In the genomic region with DNA sequence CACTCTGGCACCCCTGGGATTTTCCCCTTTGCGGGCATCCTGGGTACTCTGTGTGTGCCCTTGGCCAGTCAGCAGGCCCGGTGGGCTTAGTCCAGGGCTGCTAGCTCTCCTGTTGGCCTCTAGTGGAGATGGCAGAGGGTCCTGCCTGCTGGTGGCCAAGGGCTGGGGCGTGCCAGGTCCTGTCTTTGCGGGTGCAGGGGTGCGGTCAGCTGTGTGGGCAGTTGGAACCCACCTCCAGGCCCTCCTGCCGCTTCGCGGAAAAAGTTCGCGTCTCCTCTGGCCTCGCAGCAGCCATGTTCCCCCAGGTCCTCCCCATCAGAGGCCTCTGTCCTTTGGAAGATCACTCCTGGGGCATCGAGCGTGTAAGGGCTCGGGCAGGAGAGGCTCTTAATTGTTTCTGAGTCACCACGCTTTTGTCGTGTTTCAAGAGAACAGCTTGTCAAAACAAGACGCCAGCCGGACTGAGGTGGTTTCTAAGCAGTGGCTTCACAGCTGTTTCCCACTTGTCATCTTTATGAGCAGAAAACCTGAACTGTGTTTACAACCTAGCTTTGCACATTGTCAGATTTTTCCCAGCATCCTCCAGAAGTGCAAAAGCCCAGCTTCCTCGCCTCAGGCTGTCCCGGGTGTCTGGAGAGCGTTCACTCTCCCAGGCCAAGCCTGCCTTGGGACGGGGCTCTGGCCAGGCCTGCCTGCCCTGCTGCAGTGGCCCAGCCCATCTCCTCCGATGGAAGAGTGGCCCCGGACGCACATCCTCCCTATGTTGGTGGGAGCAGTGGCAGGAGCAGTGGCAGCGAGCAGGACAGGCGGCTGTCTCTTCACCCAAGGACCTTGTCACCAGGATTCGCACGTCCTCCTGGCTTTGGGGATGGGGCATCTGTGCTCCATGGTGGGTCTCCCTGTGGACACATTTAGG, we compare ENCODE assay signal across 1 cellular context.
TF ChIP-seq lines count a peak whose summit lies in the region.

No MANE protein-coding gene starts in this region.

TF ChIP-seq in K562, 482 proteins besides CTCF, POLR2A, EP300 and RAD21:
- peak; percentile 47; the same call in 1 of the 2 replicates for TF ChIP-seq RBFOX2 (IDR thresholded peaks at IDR 0.05; ENCODE audit: low read depth, low read length)
- TF ChIP-seq GTF2E2 (tag; IDR thresholded peaks at IDR 0.05), result no peak
- TF ChIP-seq, protein P1, sequence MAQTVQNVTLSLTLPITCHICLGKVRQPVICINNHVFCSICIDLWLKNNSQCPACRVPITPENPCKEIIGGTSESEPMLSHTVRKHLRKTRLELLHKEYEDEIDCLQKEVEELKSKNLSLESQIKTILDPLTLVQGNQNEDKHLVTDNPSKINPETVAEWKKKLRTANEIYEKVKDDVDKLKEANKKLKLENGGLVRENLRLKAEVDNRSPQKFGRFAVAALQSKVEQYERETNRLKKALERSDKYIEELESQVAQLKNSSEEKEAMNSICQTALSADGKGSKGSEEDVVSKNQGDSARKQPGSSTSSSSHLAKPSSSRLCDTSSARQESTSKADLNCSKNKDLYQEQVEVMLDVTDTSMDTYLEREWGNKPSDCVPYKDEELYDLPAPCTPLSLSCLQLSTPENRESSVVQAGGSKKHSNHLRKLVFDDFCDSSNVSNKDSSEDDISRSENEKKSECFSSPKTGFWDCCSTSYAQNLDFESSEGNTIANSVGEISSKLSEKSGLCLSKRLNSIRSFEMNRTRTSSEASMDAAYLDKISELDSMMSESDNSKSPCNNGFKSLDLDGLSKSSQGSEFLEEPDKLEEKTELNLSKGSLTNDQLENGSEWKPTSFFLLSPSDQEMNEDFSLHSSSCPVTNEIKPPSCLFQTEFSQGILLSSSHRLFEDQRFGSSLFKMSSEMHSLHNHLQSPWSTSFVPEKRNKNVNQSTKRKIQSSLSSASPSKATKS (CRISPR knock-in tag; IDR thresholded peaks at IDR 0.05), result no peak
